ENCODE assay signal across 8 cellular contexts in genomic region chr19:57410748-57411671, GRCh38.
DNase-seq lines count a peak whose midpoint lies in the region; ATAC-seq and TF ChIP-seq lines count a peak whose summit lies in the region.

TSS of gene ZNF17 (plus strand) at chr19:57411161. CDS start at chr19:57413616, 2,455 bp downstream.

- H3K9me3 ChIP-seq in OCI-LY3 (ENCODE audit: insufficient read depth, low read length): no peaks in the 10 kb centered on the region

- peaks cover 19% of the 10 kb centered on the region for H3K79me2 ChIP-seq in OCI-LY3 (ENCODE audit: low read length)

- H3K36me3 ChIP-seq in OCI-LY3 (replicated peaks; ENCODE audit: low read depth, low read length): peaks cover 3% of the 10 kb centered on the region

- no peak within 1 kb of the TSS for H3K27ac ChIP-seq in OCI-LY3 (ENCODE audit: low read length)

- H3K27me3 ChIP-seq in OCI-LY3 (ENCODE audit: low read depth, low read length): no peaks in the 10 kb centered on the region

- peak within 1 kb of the TSS; percentile 84 for H3K4me3 ChIP-seq in OCI-LY3 (ENCODE audit: low read length)

- TF ChIP-seq CTCF in OCI-LY3 (IDR thresholded peaks at IDR 0.05; ENCODE audit: low read depth, low read length): no peak

- no peaks in the 10 kb centered on the region for H4K20me1 ChIP-seq in OCI-LY3 (ENCODE audit: insufficient read depth, low read length)

- peak within 1 kb of the TSS; percentile 65 for H3K9ac ChIP-seq in OCI-LY3 (ENCODE audit: low read length)

- peak; percentile 98 for DNase-seq in DMS 273 (lab: John Stamatoyannopoulos, UW; ENCODE audit: unreplicated experiment)
- DNase-seq in HuH-7.5 (ENCODE audit: low spot score): peak; percentile 89
- peak; percentile 91 for DNase-seq in activated CD8-positive, alpha-beta memory T cell treated with anti-CD3 and anti-CD28 coated beads, Interleukin-2, amount 50 U/mL, for 48 hours
- DNase-seq in epidermal melanocyte (ENCODE audit: insufficient read length, low spot score): peak; percentile 96
- peak; percentile 93 for DNase-seq in middle frontal gyrus (ENCODE audit: extremely low spot score, low spot score)
- peak; percentile 80 to 82 for DNase-seq in stimulated activated CD8-positive, alpha-beta memory T cell treated with anti-CD3 and anti-CD28 coated beads, Interleukin-2, amount 100 ng/mL, for 1 hour (ENCODE audit: low read depth in 2 of 2)

- peak within 1 kb of the TSS; percentile 98 for H3K4me2 ChIP-seq in OCI-LY3 (ENCODE audit: low read length)

- peak; percentile 98 for ATAC-seq in GM21526 (IDR thresholded peaks at IDR 0.05; ENCODE audit: low FRiP score, unreplicated experiment)

- H3K4me1 ChIP-seq in OCI-LY3 (ENCODE audit: low read length): peaks cover 14% of the 10 kb centered on the region

- peak within 1 kb of the TSS; percentile 76 for H2AFZ ChIP-seq in OCI-LY3 (ENCODE audit: low read depth, low read length)
